ENCODE assay signal across 9 cellular contexts in genomic region chr2:65383571-65384488, GRCh38. TPM values are rescaled to one million over a fixed set of nuclear protein-coding genes. Genes with fewer than 3 reads are reported as not detected.
DNase-seq lines count a peak whose midpoint lies in the region; ATAC-seq and TF ChIP-seq lines count a peak whose summit lies in the region.
"Had no signal": no experiment of that assay in that cellular context is flagged by ENCODE, and none has a peak within 500 bp of the region (broad histone marks: within the 10 kb centered on the region; RNA-seq: fewer than 3 reads in every experiment).

No MANE protein-coding gene starts in this region.

- H3K27me3 Mint-ChIP-seq in endodermal cell (ENCODE audit: insufficient read depth) (no peaks in the 10 kb centered on the region), naive B cell (no peaks in the 10 kb centered on the region), CD14-positive monocyte (ENCODE audit: low read depth in 3 of 3) (peaks cover 0 to 6% (median 2%) of the 10 kb centered on the region in 3 donors)

- DNase-seq in endodermal cell = peak; percentile 50
- no peak for DNase-seq in naive B cell
- no peak for DNase-seq in CD14-positive monocyte (ENCODE audit: low spot score)
- no peak for DNase-seq in HAP-1 (ENCODE audit: low spot score in 2 of 2)
- DNase-seq in stimulated activated CD4-positive, alpha-beta T cell treated with anti-CD3 and anti-CD28 coated beads, Interleukin-4, amount 100 ng/mL, for 4 hours = no peak

- intact Hi-C loops in CD14-positive monocyte (cut with micrococcal nuclease) = loop anchor here in 1 of 2 donors (5.0 kb wide), 1 partner anchor 33 kb away; no protein-coding TSS in a partner anchor

- H3K4me3 ChIP-seq in OCI-LY3 (ENCODE audit: low read length) = peak overlapping the region; percentile 56
- no peak overlapping the region for H3K4me3 ChIP-seq in endodermal cell (ENCODE audit: low read length)
- no peak overlapping the region for H3K4me3 ChIP-seq in HAP-1
- H3K4me3 ChIP-seq: MG63 had no signal

- no peak overlapping the region for H2AFZ ChIP-seq in OCI-LY3 (ENCODE audit: low read depth, low read length)

- peak overlapping the region; percentile 33 for H3K27ac Mint-ChIP-seq in endodermal cell
- H3K27ac Mint-ChIP-seq in naive B cell = peak overlapping the region in 4 of 6 donors; percentile 54 to 77 (median 72)
- H3K27ac Mint-ChIP-seq in CD14-positive monocyte = no peak overlapping the region

- H3K4me1 Mint-ChIP-seq in endodermal cell = peaks cover 36% of the 10 kb centered on the region
- H3K4me1 Mint-ChIP-seq in naive B cell = peaks cover 39 to 57% (median 42%) of the 10 kb centered on the region in 3 donors
- H3K4me1 Mint-ChIP-seq in CD14-positive monocyte = peaks cover 62% of the 10 kb centered on the region

- H3K36me3 Mint-ChIP-seq in endodermal cell (ENCODE audit: low read depth) (peaks cover 6% of the 10 kb centered on the region), naive B cell (no peaks in the 10 kb centered on the region), CD14-positive monocyte (peaks cover 0 to 1% of the 10 kb centered on the region in 2 donors)

- H3K27ac ChIP-seq in 22Rv1 (peak overlapping the region; percentile 49), OCI-LY3 (ENCODE audit: low read length) (peak overlapping the region; percentile 46), endodermal cell (ENCODE audit: low read depth, low read length) (no peak overlapping the region)

- H3K9ac ChIP-seq in OCI-LY3 (ENCODE audit: low read length) = peak overlapping the region; percentile 29; the same call in 1 of the 2 replicates
- H3K9ac ChIP-seq in endodermal cell (ENCODE audit: extremely low read depth, low read length, poor library complexity, severe bottlenecking) = no peak overlapping the region

- H3K27me3 ChIP-seq in OCI-LY3 (ENCODE audit: low read depth, low read length) (no peaks in the 10 kb centered on the region), endodermal cell (ENCODE audit: control insufficient read depth, insufficient read depth, low read length, poor library complexity, severe bottlenecking) (no peaks in the 10 kb centered on the region), HAP-1 (ENCODE audit: low read depth) (no peaks in the 10 kb centered on the region)
- H3K27me3 ChIP-seq: MG63 had no signal

- peaks cover 18% of the 10 kb centered on the region for H4K20me1 ChIP-seq in OCI-LY3 (ENCODE audit: insufficient read depth, low read length)

- no peak overlapping the region for H3K4me3 Mint-ChIP-seq in endodermal cell
- H3K4me3 Mint-ChIP-seq in naive B cell = peak overlapping the region in 6 of 8 donors; percentile 25 to 77 (median 67)
- no peak overlapping the region for H3K4me3 Mint-ChIP-seq in CD14-positive monocyte

- peaks cover 18% of the 10 kb centered on the region for H3K36me3 ChIP-seq in OCI-LY3 (replicated peaks; ENCODE audit: low read depth, low read length)
- H3K36me3 ChIP-seq in endodermal cell (ENCODE audit: control insufficient read depth, insufficient read depth, low read length) = peaks cover 37% of the 10 kb centered on the region
- no peaks in the 10 kb centered on the region for H3K36me3 ChIP-seq in HAP-1 (replicated peaks)
- H3K36me3 ChIP-seq: MG63 had no signal

- H3K79me2 ChIP-seq in OCI-LY3 (ENCODE audit: low read length) = peaks cover 46% of the 10 kb centered on the region

- in situ Hi-C loops in HAP-1 (cut with MboI; ENCODE audit: low sequenced_read_pairs) = no loop called here

- 92 to 93% methylated on average over 11 to 17 of the region's 17 CpGs for WGBS in endodermal cell (ENCODE audit: insufficient coverage in 1 of 2, insufficient read length in 1 of 2), 2 experiments

- peaks cover 70% of the 10 kb centered on the region for H3K4me1 ChIP-seq in OCI-LY3 (ENCODE audit: low read length)
- peaks cover 14% of the 10 kb centered on the region for H3K4me1 ChIP-seq in endodermal cell (ENCODE audit: control insufficient read depth, insufficient read depth, low read length)
- H3K4me1 ChIP-seq in HAP-1 = peaks cover 11% of the 10 kb centered on the region

- ATAC-seq in naive B cell (ENCODE audit: low read depth in 2 of 2) (no peak), GM18909 (IDR thresholded peaks at IDR 0.05; ENCODE audit: poor library complexity, unreplicated experiment) (no peak)

- TF ChIP-seq CTCF in 22Rv1 (IDR thresholded peaks at IDR 0.05) (no peak), OCI-LY3 (IDR thresholded peaks at IDR 0.05; ENCODE audit: low read depth, low read length) (no peak), endodermal cell (conservative IDR thresholded peaks at IDR 0.05) (no peak), CD14-positive monocyte (IDR thresholded peaks at IDR 0.05) (no peak)

- H3K9me3 ChIP-seq in OCI-LY3 (ENCODE audit: insufficient read depth, low read length) (no peaks in the 10 kb centered on the region), endodermal cell (ENCODE audit: control insufficient read depth, low read length) (no peaks in the 10 kb centered on the region), HAP-1 (no peaks in the 10 kb centered on the region)
- H3K9me3 ChIP-seq: MG63 had no signal

- H3K4me2 ChIP-seq in OCI-LY3 (ENCODE audit: low read length) = peak overlapping the region; percentile 82

- H3K9me3 Mint-ChIP-seq in endodermal cell = no peaks in the 10 kb centered on the region
- H3K9me3 Mint-ChIP-seq in naive B cell = no peaks in the 10 kb centered on the region
- no peaks in the 10 kb centered on the region for H3K9me3 Mint-ChIP-seq in CD14-positive monocyte

RNA-seq across cellular contexts. Expression of gene SPRED2, which starts 48.6 kb away (rescaled TPM):
- total RNA-seq in endodermal cell = 10 to 100 TPM; 60.3 to 70.1 TPM
- 29.4 TPM for polyA plus RNA-seq in endodermal cell (2013, experiment 1 of 2)
- polyA plus RNA-seq in endodermal cell (2013, experiment 2 of 2) = 27.9 TPM
- 1 to 10 TPM in 3 of 6 donors, under 1 TPM in 2, not detected in 1; 0.16 to 2.4 (median 1.5) TPM for polyA plus RNA-seq in naive B cell (ENCODE audit: low read depth in 6 of 6)
- under 1 TPM; 0.20 to 0.33 TPM for polyA plus RNA-seq in CD14-positive monocyte

Comparison
In these comparisons a context has a peak if more than half of its experiments do, and no peak if none do; other contexts are left out.
1. H3K27ac Mint-ChIP-seq: peak in endodermal cell (single experiment) and naive B cell (4 of 6); none in CD14-positive monocyte (0 of 7).
2. H3K4me3 Mint-ChIP-seq: peak in naive B cell (6 of 8); none in endodermal cell (single experiment) and CD14-positive monocyte (0 of 2).